ENCODE assay signal across 8 cellular contexts in the genomic region with DNA sequence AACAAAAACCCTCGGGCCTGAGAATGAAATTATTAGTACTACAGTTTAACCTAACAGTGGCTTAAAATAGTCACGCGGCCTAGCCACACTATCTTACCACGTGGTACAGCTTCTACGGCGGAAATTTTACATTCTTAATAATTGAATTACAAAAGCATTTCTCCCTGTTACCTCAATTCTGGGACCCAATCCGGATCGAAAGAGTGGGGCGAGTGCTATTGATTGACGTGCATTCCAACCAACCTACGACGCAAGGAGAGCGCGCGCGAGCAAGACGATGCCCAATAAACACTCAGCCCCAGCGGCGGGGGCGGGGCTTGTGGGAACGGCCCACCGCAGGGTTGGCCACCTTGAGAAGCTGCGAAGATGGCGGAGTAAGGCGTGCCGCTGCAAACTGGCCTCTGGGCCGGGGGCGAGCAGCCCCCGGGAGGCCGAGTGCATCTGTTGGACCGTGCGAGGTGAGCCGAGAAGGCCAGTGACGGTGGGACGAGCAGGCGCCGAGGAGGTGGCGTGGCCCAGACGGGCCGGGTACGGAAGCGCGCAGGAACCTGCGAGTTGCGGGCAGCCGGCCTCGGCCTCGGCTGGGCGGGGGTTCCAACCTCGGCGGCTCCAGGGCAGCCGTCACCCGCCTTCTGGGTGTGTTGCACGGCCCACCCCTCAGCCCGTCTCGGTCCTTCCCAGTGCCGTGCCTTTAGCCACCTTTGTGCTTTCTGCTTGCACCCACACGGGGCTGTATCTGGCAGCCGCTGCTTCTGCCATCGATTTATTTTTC. TPM values are rescaled to one million over a fixed set of nuclear protein-coding genes. Genes with fewer than 3 reads are reported as not detected.
DNase-seq lines count a peak whose midpoint lies in the region; TF ChIP-seq lines count a peak whose summit lies in the region.

No MANE protein-coding gene starts in this region.

- H3K27ac ChIP-seq in neutrophil (peak overlapping the region; percentile 83), substantia nigra (ENCODE audit: low read depth, low read length, poor library complexity, severe bottlenecking) (peak overlapping the region; percentile 84)

- peak overlapping the region; percentile 98 for H3K4me3 Mint-ChIP-seq in HFFc6
- peak overlapping the region; percentile 96 for H3K4me3 Mint-ChIP-seq in activated naive CD4-positive, alpha-beta T cell treated with anti-CD3 and anti-CD28 coated beads, Interleukin-2, amount 10 ng/mL, durations not matched to agents 7 days and 5 days

- H3K27me3 Mint-ChIP-seq in HFFc6 (ENCODE audit: insufficient read depth) = peaks cover 5% of the 10 kb centered on the region
- peaks cover 4% of the 10 kb centered on the region for H3K27me3 Mint-ChIP-seq in activated naive CD4-positive, alpha-beta T cell treated with anti-CD3 and anti-CD28 coated beads, Interleukin-2, amount 10 ng/mL, durations not matched to agents 7 days and 5 days

- H3K36me3 ChIP-seq in neutrophil = peaks cover 58% of the 10 kb centered on the region

- peak overlapping the region; percentile 98 for H3K4me3 ChIP-seq in neutrophil (ENCODE audit: low read depth in 1 of 2, low read length in 1 of 2)

- H3K9me3 Mint-ChIP-seq in HFFc6 = peaks cover 6% of the 10 kb centered on the region; the same call in 1 of the 2 replicates
- no peaks in the 10 kb centered on the region for H3K9me3 Mint-ChIP-seq in activated naive CD4-positive, alpha-beta T cell treated with anti-CD3 and anti-CD28 coated beads, Interleukin-2, amount 10 ng/mL, durations not matched to agents 7 days and 5 days

- H3K4me1 ChIP-seq in neutrophil (ENCODE audit: control insufficient read depth in 1 of 2, insufficient read depth in 1 of 2, low read depth in 1 of 2, low read length in 1 of 2) = peaks cover 19 to 25% of the 10 kb centered on the region in 2 experiments

- peak overlapping the region; percentile 91 for H3K27ac Mint-ChIP-seq in HFFc6
- H3K27ac Mint-ChIP-seq in activated naive CD4-positive, alpha-beta T cell treated with anti-CD3 and anti-CD28 coated beads, Interleukin-2, amount 10 ng/mL, durations not matched to agents 7 days and 5 days = peak overlapping the region; percentile 99

- TF ChIP-seq CTCF in HFFc6 (IDR thresholded peaks at IDR 0.05) = no peak
- TF ChIP-seq CTCF in neutrophil (IDR thresholded peaks at IDR 0.05) = peak; percentile 23

- no peaks in the 10 kb centered on the region for H3K9me3 ChIP-seq in neutrophil

- in situ Hi-C loops in SK-MEL-5 (cut with HindIII; ENCODE audit: low pct_unique_long_range_greater_than_20kb, low sequenced_read_pairs) = no loop called here

- H3K27me3 ChIP-seq in neutrophil = no peaks in the 10 kb centered on the region

- CTCF ChIA-PET in activated naive CD4-positive, alpha-beta T cell treated with anti-CD3 and anti-CD28 coated beads, Interleukin-2, amount 10 ng/mL, durations not matched to agents 7 days and 5 days (lab: Charles Lee) = interaction anchor here (1.5 kb wide), 1 partner anchor 49 kb away, joined by 5 read pairs; a partner anchor contains a TSS

- H3K36me3 Mint-ChIP-seq in HFFc6 (ENCODE audit: low read depth) = peaks cover 49% of the 10 kb centered on the region
- H3K36me3 Mint-ChIP-seq in activated naive CD4-positive, alpha-beta T cell treated with anti-CD3 and anti-CD28 coated beads, Interleukin-2, amount 10 ng/mL, durations not matched to agents 7 days and 5 days = peaks cover 55% of the 10 kb centered on the region

- DNase-seq in GM04504 (ENCODE audit: low read depth) (peak; percentile 98), HFFc6 (peak; percentile 99), NAMALWA (ENCODE audit: low spot score) (peak; percentile 100), SK-MEL-5 (ENCODE audit: low read depth, low spot score) (peak; percentile 99), germinal center (ENCODE audit: low spot score) (peak; percentile 99), substantia nigra (lab: John Stamatoyannopoulos, UW) (peak; percentile 72 to 98 (median 93))
- DNase-seq in activated naive CD4-positive, alpha-beta T cell treated with anti-CD3 and anti-CD28 coated beads, Interleukin-2, amount 10 ng/mL, durations not matched to agents 7 days and 5 days = peak; percentile 98

- H3K4me1 Mint-ChIP-seq in HFFc6 (ENCODE audit: low read depth) = peaks cover 60% of the 10 kb centered on the region
- H3K4me1 Mint-ChIP-seq in activated naive CD4-positive, alpha-beta T cell treated with anti-CD3 and anti-CD28 coated beads, Interleukin-2, amount 10 ng/mL, durations not matched to agents 7 days and 5 days = peaks cover 51% of the 10 kb centered on the region

RNA-seq across cellular contexts. Expression of a gene that starts 48.6 kb away (rescaled TPM):
- total RNA-seq in HFFc6 (2021; fragmentation: NEBNext Ultra II Directional; extraction: Animal tissue kit (Norgen Biotek cat#: 25700)) = 1 to 10 TPM; 4.1 to 8.0 (median 7.1) TPM
- total RNA-seq in SK-MEL-5 (2014; rRNA removed; shearing (Covaris generic)) = 9.2 and 12.8 TPM in 2 replicates
- polyA plus RNA-seq in SK-MEL-5 (2015; cell fraction: cytosol; rRNA removed) = 9.8 and 10.5 TPM in 2 replicates
- 2.4 and 6.6 TPM in 2 replicates for polyA plus RNA-seq in SK-MEL-5 (2015; cell fraction: nucleus; rRNA removed)

RNA-seq across cellular contexts. Expression of a gene that starts 48.8 kb away (rescaled TPM):
- 10 to 100 TPM; 30.9 to 69.0 (median 63.6) TPM for total RNA-seq in HFFc6 (2021; fragmentation: NEBNext Ultra II Directional; extraction: Animal tissue kit (Norgen Biotek cat#: 25700))
- total RNA-seq in SK-MEL-5 (2014; rRNA removed; shearing (Covaris generic)) = 83.0 and 87.5 TPM in 2 replicates
- 54.3 and 62.8 TPM in 2 replicates for polyA plus RNA-seq in SK-MEL-5 (2015; cell fraction: cytosol; rRNA removed)
- polyA plus RNA-seq in SK-MEL-5 (2015; cell fraction: nucleus; rRNA removed) = 151 and 191 TPM in 2 replicates

RNA-seq across cellular contexts. Expression of a gene that starts 52.8 kb away (rescaled TPM):
- total RNA-seq in HFFc6 (2021; fragmentation: NEBNext Ultra II Directional; extraction: Animal tissue kit (Norgen Biotek cat#: 25700)) = 100 to 1,000 TPM; 104 to 131 (median 117) TPM
- total RNA-seq in SK-MEL-5 (2014; rRNA removed; shearing (Covaris generic)) = 104 and 116 TPM in 2 replicates
- polyA plus RNA-seq in SK-MEL-5 (2015; cell fraction: cytosol; rRNA removed) = 67.2 and 93.9 TPM in 2 replicates
- polyA plus RNA-seq in SK-MEL-5 (2015; cell fraction: nucleus; rRNA removed) = 14.4 and 22.5 TPM in 2 replicates

RNA-seq across cellular contexts. Expression of a gene that starts 53.3 kb away (rescaled TPM):
- total RNA-seq in HFFc6 (2021; fragmentation: NEBNext Ultra II Directional; extraction: Animal tissue kit (Norgen Biotek cat#: 25700)) = not detected
- 0.51 TPM in 1 of 2 replicates, not detected in the other for total RNA-seq in SK-MEL-5 (2014; rRNA removed; shearing (Covaris generic))
- 0.04 TPM in 1 of 2 replicates, not detected in the other for polyA plus RNA-seq in SK-MEL-5 (2015; cell fraction: cytosol; rRNA removed)
- 0.11 TPM in 1 of 2 replicates, not detected in the other for polyA plus RNA-seq in SK-MEL-5 (2015; cell fraction: nucleus; rRNA removed)

Comparison
In these comparisons a context has a peak if more than half of its experiments do, and no peak if none do; other contexts are left out.
1. Peak in every context shown above with its lines: DNase-seq, H3K4me3 ChIP-seq and H3K27ac ChIP-seq.